Comparison of ENCODE assay signal across 27 cellular contexts in genomic region chr14:92751819-92752218, GRCh38. TPM values are rescaled to one million over a fixed set of nuclear protein-coding genes. Genes with fewer than 3 reads are reported as not detected.
DNase-seq lines count a peak whose midpoint lies in the region; ATAC-seq and TF ChIP-seq lines count a peak whose summit lies in the region.
"Had no signal": no experiment of that assay in that cellular context is flagged by ENCODE, and none has a peak within 500 bp of the region (broad histone marks: within the 10 kb centered on the region; RNA-seq: fewer than 3 reads in every experiment).

No MANE protein-coding gene starts in this region.

- POLR2A ChIA-PET in naive thymus-derived CD8-positive, alpha-beta T cell (lab: Charles Lee): interaction anchor here (1.1 kb wide), 1 partner anchor 42 kb away, joined by 3 read pairs; the partner anchor contains the start of gene GOLGA5

- no peaks in the 10 kb centered on the region for H3K27me3 ChIP-seq in left ventricle myocardium inferior (ENCODE audit: low read depth)
- no peaks in the 10 kb centered on the region for H3K27me3 ChIP-seq in parathyroid adenoma (ENCODE audit: control insufficient read depth, insufficient read depth, low read length)
- H3K27me3 ChIP-seq: adrenal gland, body of pancreas, sigmoid colon, suprapubic skin had no signal

- in situ Hi-C loops in GM13976 (cut with MboI; ENCODE audit: low sequenced_read_pairs, unreplicated experiment): no loop called here

- no peak overlapping the region for H3K4me3 ChIP-seq in left ventricle myocardium inferior
- H3K4me3 ChIP-seq in parathyroid adenoma (ENCODE audit: low read depth, low read length): no peak overlapping the region
- H3K4me3 ChIP-seq: adrenal gland, body of pancreas, lung, mucosa of descending colon, sigmoid colon, suprapubic skin had no signal

- intact Hi-C loops in left ventricle myocardium inferior (cut with micrococcal nuclease): no loop called here
- intact Hi-C loops in left ventricle myocardium superior (cut with micrococcal nuclease): no loop called here

- peaks cover 0 to 2% (median 0%) of the 10 kb centered on the region in 9 donors for H3K9me3 Mint-ChIP-seq in naive thymus-derived CD8-positive, alpha-beta T cell
- H3K9me3 Mint-ChIP-seq: activated naive CD4-positive, alpha-beta T cell treated with anti-CD3 and anti-CD28 coated beads for 36 hours; stimulated activated memory B cell treated with anti-CD40 and anti-IgM and Interleukin-4, amounts not matched to agents 10 μg/mL and 1 μg/mL and 100 μg/mL, for 72 hours had no signal

- H3K4me3 Mint-ChIP-seq in T-helper 17 cell: no peak overlapping the region
- H3K4me3 Mint-ChIP-seq in naive thymus-derived CD8-positive, alpha-beta T cell: peak overlapping the region in 1 of 10 donors; percentile 50
- H3K4me3 Mint-ChIP-seq: activated naive CD4-positive, alpha-beta T cell treated with anti-CD3 and anti-CD28 coated beads for 36 hours; stimulated activated memory B cell treated with anti-CD40 and anti-IgM and Interleukin-4, amounts not matched to agents 10 μg/mL and 1 μg/mL and 100 μg/mL, for 72 hours had no signal

- H3K9me3 ChIP-seq in left ventricle myocardium inferior (replicated peaks) (no peaks in the 10 kb centered on the region), T-helper 17 cell (ENCODE audit: control insufficient read depth, low read length, poor library complexity, severe bottlenecking) (peaks cover 4% of the 10 kb centered on the region), parathyroid adenoma (ENCODE audit: control insufficient read depth, low read length) (no peaks in the 10 kb centered on the region)
- H3K9me3 ChIP-seq: adrenal gland, body of pancreas, mucosa of descending colon, sigmoid colon, suprapubic skin had no signal

- DNase-seq in left ventricle myocardium inferior (no peak), left ventricle myocardium superior (no peak), GM13976 (ENCODE audit: low spot score) (peak; percentile 61), T-helper 17 cell (no peak), cerebellum (ENCODE audit: low spot score) (no peak)
- DNase-seq in naive thymus-derived CD8-positive, alpha-beta T cell: no peak
- DNase-seq: ACHN; activated CD4-positive, alpha-beta T cell treated with anti-CD3 and anti-CD28 coated beads, Interleukin-2, amount 50 U/mL, for 4 hours; activated naive CD4-positive, alpha-beta T cell treated with anti-CD3 and anti-CD28 coated beads for 36 hours; effector memory CD4-positive, alpha-beta T cell; H7; KBM-7; MM.1S; mucosa of descending colon; NCI-H1417; NCI-H2029 treated with DMSO at 0.1 percent for 48 hours; NCI-H226; NCI-H748 treated with DMSO at 0.1 percent for 48 hours; sigmoid colon; stimulated activated CD4-positive, alpha-beta T cell treated with anti-CD3 and anti-CD28 coated beads, Interleukin-4, amount 100 ng/mL, for 24 hours had no signal

- H3K79me2 ChIP-seq in parathyroid adenoma: peaks cover 11% of the 10 kb centered on the region

- ATAC-seq in left ventricle myocardium superior (no peak), T-helper 17 cell (no peak), HG02798 (IDR thresholded peaks at IDR 0.05; ENCODE audit: poor library complexity, unreplicated experiment) (no peak)
- no peak for ATAC-seq in naive thymus-derived CD8-positive, alpha-beta T cell
- ATAC-seq: body of pancreas; mucosa of descending colon; stimulated activated memory B cell treated with anti-CD40 and anti-IgM and Interleukin-4, amounts not matched to agents 10 μg/mL and 1 μg/mL and 100 μg/mL, for 72 hours had no signal

- H3K4me1 Mint-ChIP-seq in T-helper 17 cell: peaks cover 24% of the 10 kb centered on the region
- peaks cover 28 to 57% (median 47%) of the 10 kb centered on the region in 4 donors for H3K4me1 Mint-ChIP-seq in naive thymus-derived CD8-positive, alpha-beta T cell

- peaks cover 3% of the 10 kb centered on the region for H3K36me3 Mint-ChIP-seq in T-helper 17 cell (ENCODE audit: low read depth)
- H3K36me3 Mint-ChIP-seq in naive thymus-derived CD8-positive, alpha-beta T cell: no peaks in the 10 kb centered on the region
- H3K36me3 Mint-ChIP-seq: stimulated activated memory B cell treated with anti-CD40 and anti-IgM and Interleukin-4, amounts not matched to agents 10 μg/mL and 1 μg/mL and 100 μg/mL, for 72 hours had no signal

- H3K9ac ChIP-seq in parathyroid adenoma: no peak overlapping the region

- peaks cover 21% of the 10 kb centered on the region for H3K27me3 Mint-ChIP-seq in T-helper 17 cell
- peaks cover 0 to 12% (median 0%) of the 10 kb centered on the region in 5 donors for H3K27me3 Mint-ChIP-seq in naive thymus-derived CD8-positive, alpha-beta T cell
- H3K27me3 Mint-ChIP-seq: stimulated activated memory B cell treated with anti-CD40 and anti-IgM and Interleukin-4, amounts not matched to agents 10 μg/mL and 1 μg/mL and 100 μg/mL, for 72 hours had no signal

- H3K4me1 ChIP-seq in left ventricle myocardium inferior: peaks cover 36% of the 10 kb centered on the region
- H3K4me1 ChIP-seq in parathyroid adenoma: peaks cover 6% of the 10 kb centered on the region

- H3K27ac ChIP-seq in left ventricle myocardium inferior (replicated peaks) (peak overlapping the region; percentile 85), parathyroid adenoma (peak overlapping the region; percentile 29)
- H3K27ac ChIP-seq: body of pancreas, suprapubic skin had no signal

- peak overlapping the region; percentile 73 for H2AFZ ChIP-seq in parathyroid adenoma

- TF ChIP-seq CTCF in left ventricle myocardium inferior (IDR thresholded peaks at IDR 0.05; ENCODE audit: borderline replicate concordance): no peak
- TF ChIP-seq CTCF in GM13976 (IDR thresholded peaks at IDR 0.05; ENCODE audit: borderline replicate concordance, control extremely low read depth, extremely low read depth, insufficient read depth, missing control alignments): no peak
- no peak for TF ChIP-seq CTCF in parathyroid adenoma (IDR thresholded peaks at IDR 0.05)

- H3K27ac Mint-ChIP-seq in T-helper 17 cell: peak overlapping the region; percentile 61
- H3K27ac Mint-ChIP-seq in naive thymus-derived CD8-positive, alpha-beta T cell: peak overlapping the region in 2 of 10 donors; percentile 19 to 66
- H3K27ac Mint-ChIP-seq: activated naive CD4-positive, alpha-beta T cell treated with anti-CD3 and anti-CD28 coated beads for 36 hours; stimulated activated memory B cell treated with anti-CD40 and anti-IgM and Interleukin-4, amounts not matched to agents 10 μg/mL and 1 μg/mL and 100 μg/mL, for 72 hours had no signal

- no peak overlapping the region for H3K4me2 ChIP-seq in parathyroid adenoma (ENCODE audit: low read length)

- H3K36me3 ChIP-seq in left ventricle myocardium inferior (no peaks in the 10 kb centered on the region), parathyroid adenoma (ENCODE audit: control insufficient read depth, insufficient read depth, low read length) (no peaks in the 10 kb centered on the region)
- H3K36me3 ChIP-seq: adrenal gland, sigmoid colon, suprapubic skin had no signal

RNA-seq across cellular contexts. Expression of gene LGMN, which starts 3.4 kb away (rescaled TPM):
- total RNA-seq in left ventricle myocardium inferior (100 TPM), left ventricle myocardium superior (100.0 TPM), T-helper 17 cell (1 to 10 TPM; 5.2 to 8.3 TPM), cerebellum (24.5 TPM)
- 10 to 100 TPM; 17.7 to 19.6 TPM for total RNA-seq in naive thymus-derived CD8-positive, alpha-beta T cell
- 10 to 100 TPM; 18.8 to 38.3 (median 27.4) TPM for polyA plus RNA-seq in naive thymus-derived CD8-positive, alpha-beta T cell

RNA-seq across cellular contexts. Expression of gene GOLGA5, which starts 42.3 kb away (rescaled TPM):
- total RNA-seq in left ventricle myocardium inferior (20.3 TPM), left ventricle myocardium superior (19.5 TPM), T-helper 17 cell (10 to 100 TPM; 12.0 to 12.4 TPM), cerebellum (19.8 TPM)
- 10 to 100 TPM; 20.6 to 22.4 TPM for total RNA-seq in naive thymus-derived CD8-positive, alpha-beta T cell
- polyA plus RNA-seq in naive thymus-derived CD8-positive, alpha-beta T cell: 10 to 100 TPM; 14.0 to 20.7 (median 15.9) TPM
